In the genomic region with DNA sequence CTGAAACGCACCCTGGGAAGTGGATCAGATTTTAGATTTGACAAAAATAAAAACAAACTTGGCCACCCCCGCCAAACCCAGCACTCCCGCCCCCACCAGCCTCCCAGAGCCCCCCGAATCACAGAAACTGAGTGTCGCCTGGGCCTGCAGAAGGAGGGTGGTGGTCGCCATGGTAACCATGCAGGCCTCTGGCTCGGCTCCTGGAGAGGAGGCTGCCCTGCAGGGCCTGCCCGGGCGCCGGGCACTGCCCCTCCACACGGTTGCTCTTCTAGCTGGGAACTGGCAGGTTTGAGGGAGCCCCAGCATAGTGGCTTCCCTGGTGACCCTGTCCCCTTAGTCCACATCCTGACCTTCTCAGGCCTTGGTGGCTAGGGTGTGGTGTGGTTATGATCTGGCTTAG, we compare ENCODE assay signal across 25 cellular contexts. TPM values are rescaled to one million over a fixed set of nuclear protein-coding genes. Genes with fewer than 3 reads are reported as not detected.
"Had no signal": no experiment of that assay in that cellular context is flagged by ENCODE, and none has a peak within 500 bp of the region (broad histone marks: within the 10 kb centered on the region; RNA-seq: fewer than 3 reads in every experiment).

No MANE protein-coding gene starts in this region.

- H3K27ac ChIP-seq: colonic mucosa, foreskin keratinocyte, left lung, psoas muscle, right lobe of liver, suprapubic skin, transverse colon, vagina, WERI-Rb-1 had no signal

- H3K27me3 ChIP-seq: colonic mucosa, right lobe of liver, vagina had no signal

- H3K27me3 Mint-ChIP-seq: stimulated activated naive CD8-positive, alpha-beta T cell treated with anti-CD3 and anti-CD28 coated beads, Interleukin-15, amount 100 ng/mL, for 72 hours had no signal

- H3K4me3 Mint-ChIP-seq: activated T-helper 1 cell treated with anti-CD3 and anti-CD28 coated beads, Interleukin-12 subunit alpha, Interleukin-12 subunit beta, Interleukin-2, Interleukin-4 antibody, amounts not matched to agents 30 ng/mL and 10 ng/mL and 1 ng/mL, durations not matched to agents 14 hours and 24 hours and 36 hours; mesothelial cell of epicardium; nephron; stimulated activated naive CD8-positive, alpha-beta T cell treated with anti-CD3 and anti-CD28 coated beads, Interleukin-15, amount 100 ng/mL, for 72 hours; T-helper 17 cell had no signal

- H3K4me1 ChIP-seq: colonic mucosa, foreskin keratinocyte, left lung, psoas muscle, right lobe of liver had no signal

- H3K27ac Mint-ChIP-seq: activated naive CD4-positive, alpha-beta T cell treated with anti-CD3 and anti-CD28 coated beads, Interleukin-2, amount 50 U/mL, for 72 hours; activated T-helper 1 cell treated with anti-CD3 and anti-CD28 coated beads, Interleukin-12 subunit alpha, Interleukin-12 subunit beta, Interleukin-2, Interleukin-4 antibody, amounts not matched to agents 30 ng/mL and 10 ng/mL and 1 ng/mL, durations not matched to agents 14 hours and 24 hours and 36 hours; mesothelial cell of epicardium; nephron; T-helper 17 cell had no signal

- H3K36me3 Mint-ChIP-seq: activated naive CD4-positive, alpha-beta T cell treated with anti-CD3 and anti-CD28 coated beads, Interleukin-2, amount 50 U/mL, for 72 hours; mesothelial cell of epicardium had no signal

- DNase-seq: activated CD4-positive, alpha-beta T cell treated with anti-CD3 and anti-CD28 coated beads, Interleukin-2, amount 50 U/mL, for 4 hours; activated gamma-delta T cell treated with Interleukin-2 at 50 U/mL for 16 hours; activated T-cell treated with anti-CD3 and anti-CD28 coated beads for 4 hours; amniotic stem cell; colonic mucosa; foreskin keratinocyte; glutamatergic neuron; psoas muscle; right lobe of liver; small intestine; stimulated activated CD4-positive, alpha-beta T cell treated with anti-CD3 and anti-CD28 coated beads, Interleukin-15, amount 100 ng/mL, for 24 hours; stimulated activated CD4-positive, alpha-beta T cell treated with anti-CD3 and anti-CD28 coated beads, Interleukin-2, amount 100 ng/mL, for 48 hours; stimulated activated naive CD8-positive, alpha-beta T cell treated with anti-CD3 and anti-CD28 coated beads, Interleukin-15, amount 100 ng/mL, for 72 hours; T-helper 17 cell; transverse colon; WERI-Rb-1 had no signal

- H3K36me3 ChIP-seq: colonic mucosa, left lung, right lobe of liver, suprapubic skin, transverse colon, vagina, WERI-Rb-1 had no signal

- H3K4me3 ChIP-seq: colonic mucosa, left lung, psoas muscle, right lobe of liver, suprapubic skin, transverse colon, vagina had no signal

- H3K9me3 Mint-ChIP-seq: activated naive CD4-positive, alpha-beta T cell treated with anti-CD3 and anti-CD28 coated beads, Interleukin-2, amount 50 U/mL, for 72 hours; activated T-helper 1 cell treated with anti-CD3 and anti-CD28 coated beads, Interleukin-12 subunit alpha, Interleukin-12 subunit beta, Interleukin-2, Interleukin-4 antibody, amounts not matched to agents 30 ng/mL and 10 ng/mL and 1 ng/mL, durations not matched to agents 14 hours and 24 hours and 36 hours; mesothelial cell of epicardium; nephron; stimulated activated naive CD8-positive, alpha-beta T cell treated with anti-CD3 and anti-CD28 coated beads, Interleukin-15, amount 100 ng/mL, for 72 hours had no signal

- H3K9me3 ChIP-seq: colonic mucosa, left lung, psoas muscle, right lobe of liver, suprapubic skin, transverse colon, vagina had no signal

- H3K4me1 Mint-ChIP-seq: nephron; stimulated activated naive CD8-positive, alpha-beta T cell treated with anti-CD3 and anti-CD28 coated beads, Interleukin-15, amount 100 ng/mL, for 72 hours had no signal

- ATAC-seq: activated naive CD4-positive, alpha-beta T cell treated with anti-CD3 and anti-CD28 coated beads, Interleukin-2, amount 50 U/mL, for 72 hours; foreskin keratinocyte; left lung; psoas muscle; stimulated activated naive CD8-positive, alpha-beta T cell treated with anti-CD3 and anti-CD28 coated beads, Interleukin-15, amount 100 ng/mL, for 72 hours; T-helper 17 cell had no signal

RNA-seq across cellular contexts. Expression of a gene that starts 19.3 kb away (rescaled TPM):
- total RNA-seq: lung microvascular endothelial cell had no signal
- polyA plus RNA-seq: foreskin keratinocyte, keratinocyte had no signal
